In the genomic region with DNA sequence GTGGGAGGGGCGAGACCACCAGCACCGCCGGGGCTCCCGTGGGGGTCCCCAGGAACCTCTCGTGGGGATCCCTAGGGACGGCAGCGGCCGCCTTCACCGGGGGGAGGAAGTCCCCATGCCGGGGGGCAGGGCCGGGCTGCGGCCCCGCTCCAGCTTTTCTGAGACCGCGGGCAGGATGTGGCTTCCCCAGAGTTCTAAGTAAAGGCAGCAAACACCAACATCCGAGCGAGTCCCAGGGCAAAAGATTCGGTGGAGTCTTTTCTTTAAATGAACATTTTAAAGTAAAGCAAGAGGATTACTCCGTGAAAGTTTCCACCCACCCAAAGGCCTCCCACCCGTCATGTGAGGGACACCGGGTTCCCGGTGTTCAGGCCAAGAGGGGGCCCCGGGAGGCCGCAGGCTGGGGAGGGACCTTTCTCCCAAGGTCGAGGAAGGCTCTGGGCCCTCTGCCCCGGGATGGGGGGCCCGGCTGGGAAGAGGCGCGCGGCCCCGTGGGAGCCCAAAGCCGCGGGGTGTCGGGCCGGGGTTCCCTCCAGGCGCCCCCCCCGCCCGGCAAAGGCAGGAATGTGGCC, we compare ENCODE assay signal across 9 cellular contexts. TPM values are rescaled to one million over a fixed set of nuclear protein-coding genes. Genes with fewer than 3 reads are reported as not detected.
A peak's percentile ranks its signal among the peaks of the same experiment; 100 is the strongest.
DNase-seq lines count a peak whose midpoint lies in the region; ATAC-seq and TF ChIP-seq lines count a peak whose summit lies in the region.
"Had no signal": no experiment of that assay in that cellular context is flagged by ENCODE, and none has a peak within 500 bp of the region (broad histone marks: within the 10 kb centered on the region; RNA-seq: fewer than 3 reads in every experiment).

No MANE protein-coding gene starts in this region.

- no peaks in the 10 kb centered on the region for H3K36me3 Mint-ChIP-seq in IgD-negative memory B cell
- peaks cover 6% of the 10 kb centered on the region for H3K36me3 Mint-ChIP-seq in activated T-helper 17 cell treated with anti-CD3 and anti-CD28 coated beads, Interleukin-2, amount 50 U/mL, for 72 hours (ENCODE audit: low read depth)

- no peaks in the 10 kb centered on the region for H3K9me3 ChIP-seq in heart right ventricle
- H3K9me3 ChIP-seq in gastrocnemius medialis: no peaks in the 10 kb centered on the region

- peak overlapping the region in 1 of 3 donors; percentile 91 for H3K27ac Mint-ChIP-seq in IgD-negative memory B cell
- peak overlapping the region; percentile 79 for H3K27ac Mint-ChIP-seq in activated T-helper 17 cell treated with anti-CD3 and anti-CD28 coated beads, Interleukin-2, amount 50 U/mL, for 72 hours

- peaks cover 0 to 23% (median 19%) of the 10 kb centered on the region in 9 donors for H3K4me1 ChIP-seq in heart right ventricle
- H3K4me1 ChIP-seq in gastrocnemius medialis: peaks cover 0 to 4% of the 10 kb centered on the region in 2 donors

- TF ChIP-seq CTCF in heart right ventricle (IDR thresholded peaks at IDR 0.05) (no peak), gastrocnemius medialis (IDR thresholded peaks at IDR 0.05 in 4 of 5, conservative IDR thresholded peaks at IDR 0.05 in 1 of 5) (no peak)

- H3K27me3 ChIP-seq in heart right ventricle (no peaks in the 10 kb centered on the region), gastrocnemius medialis (no peaks in the 10 kb centered on the region)

- peaks cover 0 to 1% (median 0%) of the 10 kb centered on the region in 3 donors for H3K9me3 Mint-ChIP-seq in IgD-negative memory B cell
- H3K9me3 Mint-ChIP-seq in activated T-helper 17 cell treated with anti-CD3 and anti-CD28 coated beads, Interleukin-2, amount 50 U/mL, for 72 hours: no peaks in the 10 kb centered on the region

- peak overlapping the region; percentile 14 to 83 (median 68) for H3K4me3 ChIP-seq in heart right ventricle
- peak overlapping the region; percentile 49 to 77 (median 58) for H3K4me3 ChIP-seq in gastrocnemius medialis
- H3K4me3 ChIP-seq: PC-9 had no signal

- no peak for TF ChIP-seq POLR2A in gastrocnemius medialis (IDR thresholded peaks at IDR 0.05)

- peak overlapping the region; percentile 82 to 92 (median 86) for H3K4me3 Mint-ChIP-seq in IgD-negative memory B cell
- H3K4me3 Mint-ChIP-seq in activated T-helper 17 cell treated with anti-CD3 and anti-CD28 coated beads, Interleukin-2, amount 50 U/mL, for 72 hours: peak overlapping the region; percentile 84

- DNase-seq in ELF-1 (ENCODE audit: low read depth, low spot score) (peak; percentile 49), heart right ventricle (peak; percentile 38 to 49), gastrocnemius medialis (no peak), NCI-H2171 (lab: John Stamatoyannopoulos, UW) (no peak), NCI-H774 (lab: John Stamatoyannopoulos, UW) (no peak)

- peak; percentile 89 for ATAC-seq in activated T-helper 17 cell treated with anti-CD3 and anti-CD28 coated beads, Interleukin-2, amount 50 U/mL, for 72 hours (replicated peaks)
- ATAC-seq in heart right ventricle (peak; percentile 41 to 80 (median 62)), gastrocnemius medialis (peak; percentile 42 to 59), GM19324 (IDR thresholded peaks at IDR 0.05; ENCODE audit: low FRiP score, unreplicated experiment) (no peak)

- H3K27ac ChIP-seq in heart right ventricle: peak overlapping the region in 9 of 10 donors; percentile 64 to 95 (median 85)
- H3K27ac ChIP-seq in gastrocnemius medialis: peak overlapping the region; percentile 53 to 73 (median 64)
- H3K27ac ChIP-seq: PC-9 had no signal

- H3K27me3 Mint-ChIP-seq in IgD-negative memory B cell: peaks cover 9% of the 10 kb centered on the region
- H3K27me3 Mint-ChIP-seq in activated T-helper 17 cell treated with anti-CD3 and anti-CD28 coated beads, Interleukin-2, amount 50 U/mL, for 72 hours: no peaks in the 10 kb centered on the region

- peaks cover 3 to 9% (median 5%) of the 10 kb centered on the region in 3 donors for H3K4me1 Mint-ChIP-seq in IgD-negative memory B cell
- H3K4me1 Mint-ChIP-seq in activated T-helper 17 cell treated with anti-CD3 and anti-CD28 coated beads, Interleukin-2, amount 50 U/mL, for 72 hours: peaks cover 8% of the 10 kb centered on the region

- in situ Hi-C loops in gastrocnemius medialis (cut with MboI; ENCODE audit: low sequenced_read_pairs in 4 of 4): no loop called here

- H3K36me3 ChIP-seq in heart right ventricle: no peaks in the 10 kb centered on the region
- no peaks in the 10 kb centered on the region for H3K36me3 ChIP-seq in gastrocnemius medialis

- intact Hi-C loops in heart right ventricle (cut with DNase I) (no loop called here), gastrocnemius medialis (cut with DNase I; ENCODE audit: low total_unique reads) (no loop called here)

- WGBS in heart right ventricle, 2 donors: 1 to 2% methylated on average over 33 to 38 of the region's 38 CpGs

RNA-seq across cellular contexts. Expression of gene RFLNB, which starts 44.1 kb away (rescaled TPM):
- polyA plus RNA-seq in IgD-negative memory B cell (2.1 TPM), heart right ventricle (10 to 100 TPM; 12.6 to 14.9 TPM)
- 10 to 100 TPM; 50.3 to 54.7 TPM for total RNA-seq in activated T-helper 17 cell treated with anti-CD3 and anti-CD28 coated beads, Interleukin-2, amount 50 U/mL, for 72 hours
- total RNA-seq in heart right ventricle (10 to 100 TPM in 8 of 10 donors, 1 to 10 TPM in 2; 7.0 to 29.1 (median 12.0) TPM), gastrocnemius medialis (10 to 100 TPM in 1 of 4 donors, 1 to 10 TPM in 3; 5.5 to 11.0 (median 5.6) TPM)

Comparison
In these comparisons a context has a peak if more than half of its experiments do, and no peak if none do; other contexts are left out.
1. DNase-seq: peak in ELF-1 (single experiment) and heart right ventricle (2 of 2); none in gastrocnemius medialis (0 of 2), NCI-H2171 (single experiment) and NCI-H774 (single experiment).